Comparison of ENCODE assay signal across 25 cellular contexts in genomic region chr1:16218674-16219071, GRCh38. TPM values are rescaled to one million over a fixed set of nuclear protein-coding genes. Genes with fewer than 3 reads are reported as not detected.
DNase-seq lines count a peak whose midpoint lies in the region; ATAC-seq and FAIRE-seq lines count a peak whose summit lies in the region.
"Had no signal": no experiment of that assay in that cellular context is flagged by ENCODE, and none has a peak within 500 bp of the region (broad histone marks: within the 10 kb centered on the region; RNA-seq: fewer than 3 reads in every experiment).

No MANE protein-coding gene starts in this region.

- H3K4me1 Mint-ChIP-seq in CD4-positive, alpha-beta memory T cell: peaks cover 5 to 40% (median 16%) of the 10 kb centered on the region in 4 donors
- H3K4me1 Mint-ChIP-seq in T-cell (peaks cover 18 to 25% (median 23%) of the 10 kb centered on the region in 3 donors), immature natural killer cell (peaks cover 17 to 27% of the 10 kb centered on the region in 2 donors)

- H3K4me3 ChIP-seq in CD4-positive, alpha-beta memory T cell (ENCODE audit: low read length in 2 of 2): no peak overlapping the region
- no peak overlapping the region for H3K4me3 ChIP-seq in small intestine (ENCODE audit: low read depth in 1 of 2, low read length in 2 of 2)
- H3K4me3 ChIP-seq in effector memory CD4-positive, alpha-beta T cell (ENCODE audit: insufficient read depth, low read depth, low read length, poor library complexity, severe bottlenecking): no peak overlapping the region
- H3K4me3 ChIP-seq: prostate gland, tibial artery had no signal

- no peaks in the 10 kb centered on the region for H3K27me3 ChIP-seq in CD4-positive, alpha-beta memory T cell (ENCODE audit: insufficient read depth, low read length)
- no peaks in the 10 kb centered on the region for H3K27me3 ChIP-seq in small intestine (ENCODE audit: control insufficient read depth in 2 of 2, insufficient read depth in 2 of 2, low read length in 2 of 2)
- H3K27me3 ChIP-seq in effector memory CD4-positive, alpha-beta T cell (replicated peaks; ENCODE audit: control insufficient read depth, insufficient read depth, low read length, poor library complexity, severe bottlenecking): no peaks in the 10 kb centered on the region
- H3K27me3 ChIP-seq: tibial artery had no signal

- H3K9me3 ChIP-seq in CD4-positive, alpha-beta memory T cell (ENCODE audit: control insufficient read depth in 1 of 2, low read length in 2 of 2): no peaks in the 10 kb centered on the region
- H3K9me3 ChIP-seq in small intestine (ENCODE audit: control insufficient read depth, low read depth): no peaks in the 10 kb centered on the region
- no peaks in the 10 kb centered on the region for H3K9me3 ChIP-seq in effector memory CD4-positive, alpha-beta T cell (ENCODE audit: control insufficient read depth, low read length)
- H3K9me3 ChIP-seq: prostate gland, tibial artery had no signal

- ATAC-seq in T-cell (replicated peaks in 1 of 4) (no peak), GM21423 (IDR thresholded peaks at IDR 0.05; ENCODE audit: unreplicated experiment) (no peak), GM21786 (IDR thresholded peaks at IDR 0.05; ENCODE audit: unreplicated experiment) (no peak)
- ATAC-seq: left ventricle myocardium superior; Right ventricle myocardium inferior; stimulated activated naive CD8-positive, alpha-beta T cell treated with anti-CD3 and anti-CD28 coated beads, Interleukin-15, amount 100 ng/mL, for 72 hours had no signal

- CTCF ChIA-PET in CD4-positive, alpha-beta memory T cell (lab: Charles Lee; ENCODE audit: partially characterized antibody): interaction anchor here (2.1 kb wide), 1 partner anchor 19 kb away, joined by 5 read pairs; the partner anchor contains the start of gene CPLANE2
- CTCF ChIA-PET in T-cell (lab: Charles Lee): no interaction called here

- no peak overlapping the region for H3K27ac ChIP-seq in CD4-positive, alpha-beta memory T cell (ENCODE audit: low read depth, low read length)
- peak overlapping the region; percentile 22 to 89 for H3K27ac ChIP-seq in small intestine (ENCODE audit: low read depth in 1 of 2, low read length in 1 of 2)
- no peak overlapping the region for H3K27ac ChIP-seq in effector memory CD4-positive, alpha-beta T cell (ENCODE audit: insufficient read depth, low read length, poor library complexity, severe bottlenecking)
- H3K27ac ChIP-seq: HL-60, prostate gland had no signal

- H3K4me3 Mint-ChIP-seq in CD4-positive, alpha-beta memory T cell: peak overlapping the region in 5 of 8 donors; percentile 9 to 72 (median 41)
- H3K4me3 Mint-ChIP-seq in T-cell: peak overlapping the region in 2 of 3 donors; percentile 42 to 83
- peak overlapping the region in 4 of 5 donors; percentile 13 to 46 (median 38) for H3K4me3 Mint-ChIP-seq in immature natural killer cell

- peaks cover 0 to 2% of the 10 kb centered on the region in 2 donors for H3K27me3 Mint-ChIP-seq in CD4-positive, alpha-beta memory T cell
- H3K27me3 Mint-ChIP-seq in T-cell (no peaks in the 10 kb centered on the region), immature natural killer cell (ENCODE audit: low read depth in 3 of 3) (no peaks in the 10 kb centered on the region)

- H3K9me3 Mint-ChIP-seq in CD4-positive, alpha-beta memory T cell: no peaks in the 10 kb centered on the region
- H3K9me3 Mint-ChIP-seq in T-cell (no peaks in the 10 kb centered on the region), immature natural killer cell (no peaks in the 10 kb centered on the region)
- H3K9me3 Mint-ChIP-seq: stimulated activated naive CD8-positive, alpha-beta T cell treated with anti-CD3 and anti-CD28 coated beads, Interleukin-15, amount 100 ng/mL, for 72 hours had no signal

- DNase-seq in CD4-positive, alpha-beta memory T cell: no peak
- DNase-seq in T-cell: no peak
- no peak for DNase-seq in immature natural killer cell
- DNase-seq in small intestine: no peak
- no peak for DNase-seq in effector memory CD4-positive, alpha-beta T cell
- DNase-seq in NCI-H1092 (lab: John Stamatoyannopoulos, UW): no peak
- DNase-seq: ACHN; activated CD4-positive, alpha-beta T cell treated with anti-CD3 and anti-CD28 coated beads for 4 hours; activated CD8-positive, alpha-beta memory T cell treated with anti-CD3 and anti-CD28 coated beads for 24 hours; activated gamma-delta T cell treated with Interleukin-2 at 50 U/mL for 16 hours; cerebellar nuclear complex; left ventricle myocardium superior; midbrain; NCI-H1694; NCI-H524 treated with DMSO at 0.1 percent for 48 hours; stimulated activated naive CD8-positive, alpha-beta T cell treated with anti-CD3 and anti-CD28 coated beads, Interleukin-15, amount 100 ng/mL, for 72 hours; tibial artery had no signal

- FAIRE-seq in small intestine (lab: Jason Lieb, UNC): no peak
- FAIRE-seq: D721Med, GM18507, keratinocyte had no signal

- H3K36me3 ChIP-seq in CD4-positive, alpha-beta memory T cell (ENCODE audit: insufficient read depth, low read length): no peaks in the 10 kb centered on the region
- no peaks in the 10 kb centered on the region for H3K36me3 ChIP-seq in small intestine (ENCODE audit: control insufficient read depth in 2 of 2, insufficient read depth in 2 of 2, low read length in 2 of 2)
- H3K36me3 ChIP-seq in effector memory CD4-positive, alpha-beta T cell (ENCODE audit: control insufficient read depth, insufficient read depth, low read length): no peaks in the 10 kb centered on the region
- H3K36me3 ChIP-seq: prostate gland, tibial artery had no signal

- H3K36me3 Mint-ChIP-seq in CD4-positive, alpha-beta memory T cell: no peaks in the 10 kb centered on the region
- H3K36me3 Mint-ChIP-seq in T-cell (no peaks in the 10 kb centered on the region), immature natural killer cell (peaks cover 0 to under 1% (median 0%) of the 10 kb centered on the region in 3 donors)

- H3K27ac Mint-ChIP-seq in CD4-positive, alpha-beta memory T cell: peak overlapping the region in 6 of 7 donors; percentile 43 to 90 (median 71)
- H3K27ac Mint-ChIP-seq in T-cell: peak overlapping the region in 1 of 2 donors; percentile 79
- H3K27ac Mint-ChIP-seq in immature natural killer cell: peak overlapping the region in 4 of 6 donors; percentile 6 to 74 (median 40)
- H3K27ac Mint-ChIP-seq: stimulated activated naive CD8-positive, alpha-beta T cell treated with anti-CD3 and anti-CD28 coated beads, Interleukin-15, amount 100 ng/mL, for 72 hours had no signal

- POLR2A ChIA-PET in CD4-positive, alpha-beta memory T cell (lab: Charles Lee; ENCODE audit: partially characterized antibody): interaction anchor here (3.8 to 4.7 kb wide), 2 partner anchors 12 to 18 kb away, joined by 27 to 42 read pairs; partner anchors contain the start of gene CPLANE2
- POLR2A ChIA-PET in T-cell (lab: Charles Lee): no interaction called here

- H3K4me1 ChIP-seq in CD4-positive, alpha-beta memory T cell (ENCODE audit: insufficient read depth, low read length): peaks cover 19% of the 10 kb centered on the region
- H3K4me1 ChIP-seq in small intestine (ENCODE audit: control insufficient read depth in 2 of 2, insufficient read depth in 1 of 2, low read depth in 1 of 2, low read length in 1 of 2): peaks cover 0 to 4% of the 10 kb centered on the region in 2 donors
- H3K4me1 ChIP-seq in effector memory CD4-positive, alpha-beta T cell (ENCODE audit: control insufficient read depth, insufficient read depth, low read length, poor library complexity, severe bottlenecking): peaks cover 15% of the 10 kb centered on the region
- H3K4me1 ChIP-seq: prostate gland had no signal

- intact Hi-C loops in CD4-positive, alpha-beta memory T cell (cut with micrococcal nuclease): no loop called here

- 85 to 91% (median 85%) methylated on average over 6 of the region's 6 CpGs for WGBS in small intestine, 3 donors

RNA-seq across cellular contexts. Expression of gene ARHGEF19, which starts 6.2 kb away (rescaled TPM):
- total RNA-seq in CD4-positive, alpha-beta memory T cell: 10 to 100 TPM; 13.1 to 16.7 TPM
- polyA plus RNA-seq in CD4-positive, alpha-beta memory T cell: 10 to 100 TPM in 1 of 2 donors, 1 to 10 TPM in 1; 7.6 to 11.2 TPM
- 10 to 100 TPM in 3 of 5 donors, 1 to 10 TPM in 2; 7.0 to 17.6 (median 12.3) TPM for total RNA-seq in T-cell
- polyA plus RNA-seq in immature natural killer cell (10 to 100 TPM in 2 of 3 donors, 1 to 10 TPM in 1; 6.1 to 14.3 (median 14.0) TPM), small intestine (10 to 100 TPM in 1 of 3 donors, 1 to 10 TPM in 2; 2.2 to 10.4 (median 4.6) TPM)

RNA-seq across cellular contexts. Expression of gene CPLANE2, which starts 18.3 kb away (rescaled TPM):
- 10 to 100 TPM; 11.5 to 13.6 TPM for total RNA-seq in CD4-positive, alpha-beta memory T cell
- polyA plus RNA-seq in CD4-positive, alpha-beta memory T cell: 1 to 10 TPM; 2.4 to 3.5 TPM
- 10 to 100 TPM in 3 of 5 donors, 1 to 10 TPM in 2; 6.6 to 13.2 (median 11.3) TPM for total RNA-seq in T-cell
- polyA plus RNA-seq in immature natural killer cell (1 to 10 TPM; 1.2 to 3.8 (median 1.8) TPM), small intestine (1 to 10 TPM; 1.6 to 6.8 (median 2.0) TPM)

Comparison
In these comparisons a context has a peak if more than half of its experiments do, and no peak if none do; other contexts are left out.
1. H3K27ac ChIP-seq: peak in small intestine (2 of 2); none in CD4-positive, alpha-beta memory T cell (single experiment) and effector memory CD4-positive, alpha-beta T cell (single experiment).
2. Peak in every context shown above with its lines, with median percentiles within 50 percentile points of each other: H3K4me3 Mint-ChIP-seq.